Comparison of ENCODE assay signal across 12 cellular contexts in the genomic region with DNA sequence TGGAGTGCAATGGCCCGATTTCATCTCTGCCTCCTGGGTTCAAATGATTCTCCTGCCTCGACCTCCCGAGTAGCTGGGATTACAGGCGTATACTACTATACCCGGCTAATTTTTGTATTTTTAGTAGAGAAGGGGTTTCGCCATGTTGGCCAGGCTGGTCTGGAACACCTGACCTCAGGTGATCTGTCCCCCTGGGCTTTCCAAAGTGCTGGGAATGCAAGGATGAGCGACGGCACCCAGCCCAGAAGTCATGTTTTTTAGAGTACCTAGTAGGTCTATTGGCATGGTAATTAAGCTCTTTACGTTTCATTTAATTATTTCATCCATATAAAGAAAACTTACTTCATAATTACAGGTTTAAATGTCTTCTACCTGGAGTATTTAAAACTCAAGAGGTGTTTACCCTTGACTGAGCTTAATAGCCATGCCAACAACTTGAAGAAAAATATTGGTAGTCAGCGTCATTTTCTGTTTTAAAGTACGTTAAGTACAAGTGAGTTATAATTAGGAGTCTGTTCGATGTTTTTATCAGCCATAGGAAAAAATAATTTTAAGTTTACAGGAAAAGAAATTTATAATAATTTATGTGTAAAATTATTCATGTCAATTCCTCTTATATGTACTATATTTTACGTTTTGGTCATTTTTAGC. TPM values are rescaled to one million over a fixed set of nuclear protein-coding genes. Genes with fewer than 3 reads are reported as not detected.
DNase-seq lines count a peak whose midpoint lies in the region; ATAC-seq and TF ChIP-seq lines count a peak whose summit lies in the region.
"Had no signal": no experiment of that assay in that cellular context is flagged by ENCODE, and none has a peak within 500 bp of the region (broad histone marks: within the 10 kb centered on the region; RNA-seq: fewer than 3 reads in every experiment).

No MANE protein-coding gene starts in this region.

- ATAC-seq in PC-3 (no peak), HG03571 (IDR thresholded peaks at IDR 0.05; ENCODE audit: unreplicated experiment) (no peak), GM18498 (IDR thresholded peaks at IDR 0.05; ENCODE audit: unreplicated experiment) (no peak)
- ATAC-seq: heart right ventricle, left ventricle myocardium superior had no signal

- H3F3A ChIP-seq in PC-3 (ENCODE audit: low read length, unreplicated experiment): no peaks in the 10 kb centered on the region

- BruUV-seq in PC-3 (replicated peaks; lab: Mats Ljungman, UMichigan): no TSS peak

- TF ChIP-seq CTCF in PC-3 (conservative IDR thresholded peaks at IDR 0.05; ENCODE audit: low read depth, low read length): no peak

- peaks cover 28% of the 10 kb centered on the region for H3K36me3 ChIP-seq in BLaER1
- H3K36me3 ChIP-seq in PC-3 (ENCODE audit: low read depth, low read length): peaks cover 19% of the 10 kb centered on the region
- peaks cover 6% of the 10 kb centered on the region for H3K36me3 ChIP-seq in effector memory CD4-positive, alpha-beta T cell (ENCODE audit: control insufficient read depth, insufficient read depth, low read length)
- H3K36me3 ChIP-seq: ovary had no signal

- intact Hi-C loops in PC-3 (cut with micrococcal nuclease): no loop called here

- POLR2A ChIA-PET in PC-3 (lab: Charles Lee; ENCODE audit: unreplicated experiment): interaction anchor here (0.6 kb wide), 1 partner anchor 9 kb away, joined by 4 read pairs; no protein-coding TSS in a partner anchor

- H3K27me3 ChIP-seq in BLaER1 (no peaks in the 10 kb centered on the region), PC-3 (ENCODE audit: low read length) (no peaks in the 10 kb centered on the region)
- H3K27me3 ChIP-seq in effector memory CD4-positive, alpha-beta T cell (replicated peaks; ENCODE audit: control insufficient read depth, insufficient read depth, low read length, poor library complexity, severe bottlenecking): no peaks in the 10 kb centered on the region
- H3K27me3 ChIP-seq: heart right ventricle, ovary had no signal

- CTCF ChIA-PET in PC-3 (lab: Charles Lee): no interaction called here

- peaks cover 98% of the 10 kb centered on the region for H3K79me2 ChIP-seq in PC-3 (ENCODE audit: low read length)

- peak overlapping the region; percentile 96 for H3K4me3 ChIP-seq in BLaER1
- H3K4me3 ChIP-seq in PC-3 (ENCODE audit: low read length): peak overlapping the region; percentile 98; the same call in 1 of the 2 replicates
- H3K4me3 ChIP-seq in effector memory CD4-positive, alpha-beta T cell (ENCODE audit: insufficient read depth, low read depth, low read length, poor library complexity, severe bottlenecking): peak overlapping the region; percentile 37
- H3K4me3 ChIP-seq: ovary had no signal

- H3K4me1 ChIP-seq in BLaER1: peaks cover 62% of the 10 kb centered on the region
- 0 out of 2 replicates have a peak, but pooled peaks cover 17% of the 10 kb centered on the region for H3K4me1 ChIP-seq in PC-3 (ENCODE audit: insufficient read depth, low read length)
- H3K4me1 ChIP-seq in effector memory CD4-positive, alpha-beta T cell (ENCODE audit: control insufficient read depth, insufficient read depth, low read length, poor library complexity, severe bottlenecking): peaks cover 14% of the 10 kb centered on the region

- no peaks in the 10 kb centered on the region for H3K9me3 ChIP-seq in BLaER1
- H3K9me3 ChIP-seq in PC-3 (ENCODE audit: low read length): no peaks in the 10 kb centered on the region
- H3K9me3 ChIP-seq in effector memory CD4-positive, alpha-beta T cell (ENCODE audit: control insufficient read depth, low read length): no peaks in the 10 kb centered on the region
- H3K9me3 ChIP-seq: heart right ventricle, ovary had no signal

- H3K27ac ChIP-seq in BLaER1 (peak overlapping the region; percentile 99), PC-3 (ENCODE audit: low read length) (no peak overlapping the region)
- no peak overlapping the region for H3K27ac ChIP-seq in effector memory CD4-positive, alpha-beta T cell (ENCODE audit: insufficient read depth, low read length, poor library complexity, severe bottlenecking)
- H3K27ac ChIP-seq: ovary had no signal

- H4K20me1 ChIP-seq in BLaER1 (peaks cover 80% of the 10 kb centered on the region), PC-3 (ENCODE audit: low read length) (peaks cover 59% of the 10 kb centered on the region)

- H3K9ac ChIP-seq in BLaER1 (peak overlapping the region; percentile 100), PC-3 (ENCODE audit: low read length) (no peak overlapping the region)

- H3K9me2 ChIP-seq in PC-3 (replicated peaks; ENCODE audit: low read length): no peaks in the 10 kb centered on the region

- H3K4me2 ChIP-seq in BLaER1 (peak overlapping the region; percentile 85), PC-3 (ENCODE audit: low read length) (peak overlapping the region; percentile 89)

- peak; percentile 59 for DNase-seq in DMS79 treated with DMSO at 0.1 percent for 48 hours (lab: John Stamatoyannopoulos, UW)
- DNase-seq in PC-3: no peak
- DNase-seq in effector memory CD4-positive, alpha-beta T cell: no peak
- DNase-seq in COLO668 (lab: John Stamatoyannopoulos, UW; ENCODE audit: unreplicated experiment): no peak
- DNase-seq in activated CD4-positive, CD25-positive, alpha-beta regulatory T cell treated with anti-CD3 and anti-CD28 coated beads, Interleukin-2, amount 50 U/mL, for 72 hours: no peak
- DNase-seq: heart right ventricle, left ventricle myocardium superior, NCI-H524 treated with DMSO at 0.1 percent for 48 hours, ovary had no signal

- no peak overlapping the region for H2AFZ ChIP-seq in PC-3 (ENCODE audit: low read length)

RNA-seq across cellular contexts. Expression of a gene that starts 4.0 kb away (rescaled TPM):
- 155 and 160 TPM in 2 replicates for total RNA-seq in PC-3 (2014; rRNA removed)

Comparison
In these comparisons a context has a peak if more than half of its experiments do, and no peak if none do; other contexts are left out.
1. H3K4me3 ChIP-seq: peak in every context shown above with its lines; median percentile 98 in PC-3; 96 in BLaER1; 37 in effector memory CD4-positive, alpha-beta T cell.